20 cellular contexts compared by ENCODE assay signal in the genomic region with DNA sequence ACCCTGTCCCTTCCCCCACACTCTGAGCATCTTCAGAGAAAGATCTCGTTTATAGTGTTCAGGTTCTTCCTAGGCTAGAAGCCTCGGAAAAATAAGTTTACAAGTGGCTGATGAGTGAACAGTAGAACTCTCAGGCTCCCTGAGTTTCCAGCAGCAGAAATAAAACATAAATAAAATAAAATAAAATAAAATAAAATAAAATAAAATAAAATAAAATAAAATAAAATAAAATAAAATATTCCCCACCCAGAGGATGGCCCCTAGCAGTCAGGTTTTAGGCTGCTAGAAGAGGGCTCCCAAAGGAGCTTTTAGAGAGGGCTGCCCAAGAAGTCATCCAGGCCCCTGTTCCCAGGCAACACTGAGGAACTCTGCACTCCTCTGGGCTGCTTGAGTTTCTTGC.
"Had no signal": no experiment of that assay in that cellular context is flagged by ENCODE, and none has a peak within 500 bp of the region (broad histone marks: within the 10 kb centered on the region; RNA-seq: fewer than 3 reads in every experiment).

No MANE protein-coding gene starts in this region.

- ATAC-seq: foreskin keratinocyte; gastroesophageal sphincter; left colon; left ventricle myocardium superior; lower lobe of right lung; mucosa of descending colon; naive thymus-derived CD8-positive, alpha-beta T cell had no signal

- H3K9me3 Mint-ChIP-seq: dendritic cell treated with granulocyte-macrophage colony-stimulating factor and Interleukin-4, amounts not matched to agents 40 ng/mL and 50 ng/mL, for 4 days; immature natural killer cell; mesothelial cell of epicardium; naive B cell; naive thymus-derived CD8-positive, alpha-beta T cell had no signal

- DNase-seq: colonic mucosa; cortex of kidney; effector CD4-positive, alpha-beta T cell; effector memory CD4-positive, alpha-beta T cell; foreskin keratinocyte; heart left ventricle; hypothalamus; immature natural killer cell; kidney; kidney glomerular epithelial cell; left colon; left ventricle myocardium superior; lower lobe of right lung; mesenchymal stem cell; mucosa of descending colon; naive B cell; naive thymus-derived CD8-positive, alpha-beta T cell had no signal

- H3K27me3 Mint-ChIP-seq: dendritic cell treated with granulocyte-macrophage colony-stimulating factor and Interleukin-4, amounts not matched to agents 40 ng/mL and 50 ng/mL, for 4 days had no signal

- H3K4me3 Mint-ChIP-seq: dendritic cell treated with granulocyte-macrophage colony-stimulating factor and Interleukin-4, amounts not matched to agents 40 ng/mL and 50 ng/mL, for 4 days; immature natural killer cell; mesothelial cell of epicardium; naive B cell; naive thymus-derived CD8-positive, alpha-beta T cell had no signal

- H3K36me3 Mint-ChIP-seq: mesothelial cell of epicardium; naive B cell; naive thymus-derived CD8-positive, alpha-beta T cell had no signal

- H3K4me1 Mint-ChIP-seq: immature natural killer cell had no signal

- H3K27ac Mint-ChIP-seq: dendritic cell treated with granulocyte-macrophage colony-stimulating factor and Interleukin-4, amounts not matched to agents 40 ng/mL and 50 ng/mL, for 4 days; immature natural killer cell; mesothelial cell of epicardium had no signal
